ENCODE assay signal across 26 cellular contexts in genomic region chr10:104293781-104294321, GRCh38. TPM values are rescaled to one million over a fixed set of nuclear protein-coding genes. Genes with fewer than 3 reads are reported as not detected.
"Had no signal": no experiment of that assay in that cellular context is flagged by ENCODE, and none has a peak within 500 bp of the region (broad histone marks: within the 10 kb centered on the region; RNA-seq: fewer than 3 reads in every experiment).

No MANE protein-coding gene starts in this region.

- H3K36me3 Mint-ChIP-seq: activated naive CD8-positive, alpha-beta T cell treated with anti-CD3 and anti-CD28 coated beads for 36 hours; mesothelial cell of epicardium; naive B cell had no signal

- H3K4me3 ChIP-seq: adrenal gland, body of pancreas, pancreas, psoas muscle, spleen, testis, transverse colon had no signal

- ATAC-seq: activated CD8-positive, alpha-beta T cell treated with anti-CD3 and anti-CD28 coated beads, Interleukin-2, amount 10 ng/mL, durations not matched to agents 7 days and 5 days; body of pancreas; left ventricle myocardium superior; pancreas; psoas muscle; stimulated activated naive CD8-positive, alpha-beta T cell treated with anti-CD3 and anti-CD28 coated beads, Interleukin-15, Interleukin-2, amounts not matched to agents 100 U/mL and 50 U/mL, for 24 hours had no signal

- H3K9me3 Mint-ChIP-seq: activated B cell treated with CpG ODN at 0.5 μM for 24 hours; activated naive CD4-positive, alpha-beta T cell treated with anti-CD3 and anti-CD28 coated beads for 36 hours; activated naive CD8-positive, alpha-beta T cell treated with anti-CD3 and anti-CD28 coated beads for 36 hours; activated T-helper 1 cell treated with anti-CD3 and anti-CD28 coated beads, Interleukin-12 subunit alpha, Interleukin-12 subunit beta, Interleukin-2, Interleukin-4 antibody, amounts not matched to agents 30 ng/mL and 10 ng/mL and 1 ng/mL, durations not matched to agents 14 hours and 24 hours and 36 hours; dendritic cell treated with granulocyte-macrophage colony-stimulating factor and Interleukin-4, amounts not matched to agents 40 ng/mL and 50 ng/mL, for 4 days; mesothelial cell of epicardium; naive B cell; T-helper 2 cell treated with Interferon-gamma antibody and Interleukin-4, amounts not matched to agents 5 μg/mL and 100 μg/mL, for 36 hours had no signal

- H3K9me3 ChIP-seq: adrenal gland, body of pancreas, pancreas, psoas muscle, spleen, testis, transverse colon had no signal

- DNase-seq: activated B cell treated with CpG ODN at 0.5 μM for 24 hours; activated CD4-positive, alpha-beta T cell treated with anti-CD3 and anti-CD28 coated beads, Interleukin-2, amount 50 U/mL, for 1 hour; activated CD8-positive, alpha-beta T cell treated with anti-CD3 and anti-CD28 coated beads, Interleukin-2, amount 10 ng/mL, durations not matched to agents 7 days and 5 days; activated effector memory CD4-positive, alpha-beta T cell treated with anti-CD3 and anti-CD28 coated beads, Interleukin-2, amount 50 U/mL, for 16 hours; activated naive CD4-positive, alpha-beta T cell treated with anti-CD3 and anti-CD28 coated beads for 36 hours; activated naive CD8-positive, alpha-beta T cell treated with anti-CD3 and anti-CD28 coated beads for 36 hours; activated T-cell treated with anti-CD3 and anti-CD28 coated beads for 4 hours; aorta; body of pancreas; effector CD8-positive, alpha-beta T cell; left ventricle myocardium superior; naive B cell; pancreas; psoas muscle; spleen; stimulated activated CD4-positive, alpha-beta T cell treated with anti-CD3 and anti-CD28 coated beads, Interleukin-2, amount 100 ng/mL, for 48 hours; stimulated activated naive CD8-positive, alpha-beta T cell treated with anti-CD3 and anti-CD28 coated beads, Interleukin-15, Interleukin-2, amounts not matched to agents 100 U/mL and 50 U/mL, for 24 hours; T-helper 1 cell; testis; transverse colon had no signal

- H3K4me1 ChIP-seq: pancreas, psoas muscle had no signal

- H3K36me3 ChIP-seq: adrenal gland, pancreas, spleen, transverse colon had no signal

- H3K27ac Mint-ChIP-seq: activated B cell treated with CpG ODN at 0.5 μM for 24 hours; activated CD8-positive, alpha-beta T cell treated with anti-CD3 and anti-CD28 coated beads, Interleukin-2, amount 10 ng/mL, durations not matched to agents 7 days and 5 days; activated naive CD4-positive, alpha-beta T cell treated with anti-CD3 and anti-CD28 coated beads for 36 hours; activated naive CD8-positive, alpha-beta T cell treated with anti-CD3 and anti-CD28 coated beads for 36 hours; activated T-helper 1 cell treated with anti-CD3 and anti-CD28 coated beads, Interleukin-12 subunit alpha, Interleukin-12 subunit beta, Interleukin-2, Interleukin-4 antibody, amounts not matched to agents 30 ng/mL and 10 ng/mL and 1 ng/mL, durations not matched to agents 14 hours and 24 hours and 36 hours; T-helper 2 cell treated with Interferon-gamma antibody and Interleukin-4, amounts not matched to agents 5 μg/mL and 100 μg/mL, for 36 hours had no signal

- H3K4me3 Mint-ChIP-seq: activated B cell treated with CpG ODN at 0.5 μM for 24 hours; activated CD8-positive, alpha-beta T cell treated with anti-CD3 and anti-CD28 coated beads, Interleukin-2, amount 10 ng/mL, durations not matched to agents 7 days and 5 days; activated naive CD4-positive, alpha-beta T cell treated with anti-CD3 and anti-CD28 coated beads for 36 hours; activated naive CD8-positive, alpha-beta T cell treated with anti-CD3 and anti-CD28 coated beads for 36 hours; activated T-helper 1 cell treated with anti-CD3 and anti-CD28 coated beads, Interleukin-12 subunit alpha, Interleukin-12 subunit beta, Interleukin-2, Interleukin-4 antibody, amounts not matched to agents 30 ng/mL and 10 ng/mL and 1 ng/mL, durations not matched to agents 14 hours and 24 hours and 36 hours; dendritic cell treated with granulocyte-macrophage colony-stimulating factor and Interleukin-4, amounts not matched to agents 40 ng/mL and 50 ng/mL, for 4 days; mesothelial cell of epicardium; naive B cell; T-helper 2 cell treated with Interferon-gamma antibody and Interleukin-4, amounts not matched to agents 5 μg/mL and 100 μg/mL, for 36 hours had no signal

- H3K27me3 ChIP-seq: adrenal gland, body of pancreas, pancreas, testis, transverse colon had no signal

- H3K27ac ChIP-seq: body of pancreas, pancreas, psoas muscle, transverse colon had no signal

RNA-seq across cellular contexts. Expression of gene CFAP58, which starts 59.8 kb away (rescaled TPM):
- total RNA-seq: activated B cell treated with CpG ODN at 0.5 μM for 24 hours had no signal
- polyA plus RNA-seq: neural cell had no signal
